In genomic region chr17:46811978-46812583, GRCh38 we compare ENCODE assay signal across 17 cellular contexts. TPM values are rescaled to one million over a fixed set of nuclear protein-coding genes. Genes with fewer than 3 reads are reported as not detected.
DNase-seq lines count a peak whose midpoint lies in the region; ATAC-seq and TF ChIP-seq lines count a peak whose summit lies in the region.
"Had no signal": no experiment of that assay in that cellular context is flagged by ENCODE, and none has a peak within 500 bp of the region (broad histone marks: within the 10 kb centered on the region; RNA-seq: fewer than 3 reads in every experiment).

No MANE protein-coding gene starts in this region.

- no peak for TF ChIP-seq POLR2A in GM18505 (IDR thresholded peaks at IDR 0.05; ENCODE audit: borderline replicate concordance, extremely low read depth, insufficient read depth, insufficient read length)

- H3K4me2 ChIP-seq in mammary epithelial cell (ENCODE audit: insufficient read depth, low read depth, low read length), result no peak overlapping the region
- H3K4me2 ChIP-seq: BLaER1 had no signal

- H3K9ac ChIP-seq in mammary epithelial cell (ENCODE audit: insufficient read depth, low read length), result no peak overlapping the region
- H3K9ac ChIP-seq: BLaER1 had no signal

- peak overlapping the region; percentile 64 for H3K27ac Mint-ChIP-seq in nephron progenitor cell
- H3K27ac Mint-ChIP-seq: activated CD4-positive, alpha-beta T cell treated with anti-CD3 and anti-CD28 coated beads, Interleukin-2, amount 10 ng/mL, durations not matched to agents 24 days and 14 days; activated T-helper 2 cell treated with anti-CD3 and anti-CD28 coated beads, Interferon-gamma antibody, Interleukin-2, Interleukin-4, amounts not matched to agents 10 μg/mL and 5 μg/mL and 100 μg/mL, durations not matched to agents 14 hours and 24 hours and 36 hours; memory B cell had no signal

- no peaks in the 10 kb centered on the region for H3K36me3 Mint-ChIP-seq in nephron progenitor cell (ENCODE audit: low read depth)
- H3K36me3 Mint-ChIP-seq: memory B cell had no signal

- intact Hi-C loops in mammary epithelial cell (cut with micrococcal nuclease), result loop anchor here (2.0 kb wide), 1 partner anchor 15 kb away; no protein-coding TSS in a partner anchor

- H3K27me3 ChIP-seq in MG63 (no peaks in the 10 kb centered on the region; the same call in 1 of the 2 replicates), mammary epithelial cell (ENCODE audit: insufficient read depth, low read length) (no peaks in the 10 kb centered on the region)

- H3K4me1 Mint-ChIP-seq in nephron progenitor cell, result peaks cover 83% of the 10 kb centered on the region

- H3K36me3 ChIP-seq in MG63 (no peaks in the 10 kb centered on the region), mammary epithelial cell (ENCODE audit: insufficient read depth, low read length) (no peaks in the 10 kb centered on the region)
- H3K36me3 ChIP-seq: BLaER1, prostate gland had no signal

- H3K27me3 Mint-ChIP-seq in nephron progenitor cell (ENCODE audit: low read depth, poor library complexity), result peaks cover 36% of the 10 kb centered on the region

- H3K9me3 ChIP-seq in MG63, result no peaks in the 10 kb centered on the region
- H3K9me3 ChIP-seq in mammary epithelial cell (replicated peaks; ENCODE audit: insufficient read depth, low read length), result no peaks in the 10 kb centered on the region
- H3K9me3 ChIP-seq: BLaER1, prostate gland had no signal

- dilution Hi-C loops in mammary epithelial cell (cut with HindIII; ENCODE audit: low sequenced_read_pairs), result no loop called here

- no peaks in the 10 kb centered on the region for H4K20me1 ChIP-seq in mammary epithelial cell (ENCODE audit: insufficient read depth, low read length)

- H3K4me3 Mint-ChIP-seq in nephron progenitor cell, result no peak overlapping the region
- H3K4me3 Mint-ChIP-seq: activated CD4-positive, alpha-beta T cell treated with anti-CD3 and anti-CD28 coated beads, Interleukin-2, amount 10 ng/mL, durations not matched to agents 24 days and 14 days; memory B cell had no signal

- no peak overlapping the region for H3K27ac ChIP-seq in mammary epithelial cell (ENCODE audit: insufficient read depth, low read depth, low read length)
- H3K27ac ChIP-seq: BLaER1, prostate gland had no signal

- no peaks in the 10 kb centered on the region for H3K4me1 ChIP-seq in mammary epithelial cell (ENCODE audit: insufficient read depth, low read length)
- H3K4me1 ChIP-seq: BLaER1, prostate gland had no signal

- CTCF ChIA-PET in mammary epithelial cell (lab: Charles Lee; ENCODE audit: low non-redundant PET), result no interaction called here

- H3K4me3 ChIP-seq in MG63 (no peak overlapping the region), mammary epithelial cell (replicated peaks in 1 of 3; ENCODE audit: insufficient read depth in 1 of 3, low read depth in 2 of 3, low read length in 3 of 3) (no peak overlapping the region)
- H3K4me3 ChIP-seq: BLaER1, prostate gland had no signal

- DNase-seq in Caki2 (ENCODE audit: low read depth) (peak; percentile 8), MG63 (peak; percentile 38), mammary epithelial cell (peak; percentile 20), nephron progenitor cell (peak; percentile 49), Ammon's horn (ENCODE audit: low spot score) (no peak)
- DNase-seq: activated CD4-positive, alpha-beta T cell treated with anti-CD3 and anti-CD28 coated beads, Interleukin-2, amount 10 ng/mL, durations not matched to agents 24 days and 14 days; NCI-H2081 treated with DMSO at 0.1 percent for 48 hours; stimulated activated CD4-positive, alpha-beta T cell treated with anti-CD3 and anti-CD28 coated beads, Interleukin-4, amount 100 ng/mL, for 4 hours; stimulated activated naive CD8-positive, alpha-beta T cell treated with anti-CD3 and anti-CD28 coated beads, Interleukin-15, Interleukin-2, amounts not matched to agents 100 U/mL and 50 U/mL, for 24 hours had no signal

- 46% methylated on average over 5 of the region's 11 CpGs for WGBS in mammary epithelial cell (ENCODE audit: low coverage, missing lambda C conversion rate)

- H2AFZ ChIP-seq in mammary epithelial cell (ENCODE audit: low read depth, low read length), result no peak overlapping the region

- ATAC-seq in GM21786 (IDR thresholded peaks at IDR 0.05; ENCODE audit: unreplicated experiment) (no peak), GM18505 (IDR thresholded peaks at IDR 0.05; ENCODE audit: unreplicated experiment) (no peak), GM21447 (IDR thresholded peaks at IDR 0.05; ENCODE audit: unreplicated experiment) (no peak)
- ATAC-seq: stimulated activated naive CD8-positive, alpha-beta T cell treated with anti-CD3 and anti-CD28 coated beads, Interleukin-15, Interleukin-2, amounts not matched to agents 100 U/mL and 50 U/mL, for 24 hours had no signal

- no peaks in the 10 kb centered on the region for H3K9me3 Mint-ChIP-seq in nephron progenitor cell
- H3K9me3 Mint-ChIP-seq: activated CD4-positive, alpha-beta T cell treated with anti-CD3 and anti-CD28 coated beads, Interleukin-2, amount 10 ng/mL, durations not matched to agents 24 days and 14 days; activated T-helper 2 cell treated with anti-CD3 and anti-CD28 coated beads, Interferon-gamma antibody, Interleukin-2, Interleukin-4, amounts not matched to agents 10 μg/mL and 5 μg/mL and 100 μg/mL, durations not matched to agents 14 hours and 24 hours and 36 hours; memory B cell had no signal

- no peaks in the 10 kb centered on the region for H3K79me2 ChIP-seq in mammary epithelial cell (ENCODE audit: insufficient read depth, low read length)

- no TSS peak for BruUV-seq in mammary epithelial cell (replicated peaks; lab: Mats Ljungman, UMichigan)

- TF ChIP-seq CTCF in mammary epithelial cell (conservative IDR thresholded peaks at IDR 0.05 in 1 of 2, IDR thresholded peaks at IDR 0.05 in 1 of 2; ENCODE audit: extremely low read depth in 1 of 2, insufficient read depth in 1 of 2, low read depth in 1 of 2, low read length in 2 of 2) (no peak), nephron progenitor cell (IDR thresholded peaks at IDR 0.05) (no peak)

- in situ Hi-C loops in Caki2 (cut with HindIII; ENCODE audit: low pct_unique_long_range_greater_than_20kb, low sequenced_read_pairs) (no loop called here), mammary epithelial cell (cut with MboI; ENCODE audit: low sequenced_read_pairs in 2 of 2) (no loop called here)

RNA-seq across cellular contexts. Expression of gene WNT3, which starts 6.4 kb away (rescaled TPM):
- total RNA-seq in Caki2 (2014; rRNA removed; shearing (Covaris generic); ENCODE audit: low replicate concordance), result 4.0 and 4.5 TPM in 2 replicates
- 5.6 and 8.5 TPM in 2 replicates for total RNA-seq in MG63 (2014; rRNA removed; shearing (Covaris generic); ENCODE audit: low replicate concordance)
- total RNA-seq in mammary epithelial cell, result 1 to 10 TPM; 2.1 to 2.2 TPM
- polyA plus RNA-seq in mammary epithelial cell, result 1.5 TPM
- polyA minus RNA-seq in mammary epithelial cell, result 0.57 TPM
- total RNA-seq: T-helper 1 cell treated with Interleukin-12 subunit alpha and Interleukin-12 subunit beta and Interleukin-4 antibody, amounts not matched to agents 30 ng/mL and 1 ng/mL, for 36 hours had no signal

RNA-seq across cellular contexts. Expression of gene WNT9B, which starts 39.3 kb away (rescaled TPM):
- total RNA-seq in Caki2 (2014; rRNA removed; shearing (Covaris generic); ENCODE audit: low replicate concordance), result not detected in 2 replicates
- total RNA-seq in MG63 (2014; rRNA removed; shearing (Covaris generic); ENCODE audit: low replicate concordance), result not detected in 2 replicates
- not detected for total RNA-seq in mammary epithelial cell
- polyA plus RNA-seq in mammary epithelial cell, result not detected
- not detected for polyA minus RNA-seq in mammary epithelial cell
- total RNA-seq: activated CD4-positive, alpha-beta T cell treated with anti-CD3 and anti-CD28 coated beads, Interleukin-2, amount 10 ng/mL, durations not matched to agents 24 days and 14 days; activated T-helper 2 cell treated with anti-CD3 and anti-CD28 coated beads, Interferon-gamma antibody, Interleukin-2, Interleukin-4, amounts not matched to agents 10 μg/mL and 5 μg/mL and 100 μg/mL, durations not matched to agents 14 hours and 24 hours and 36 hours; T-helper 1 cell treated with Interleukin-12 subunit alpha and Interleukin-12 subunit beta and Interleukin-4 antibody, amounts not matched to agents 30 ng/mL and 1 ng/mL, for 36 hours had no signal
